In genomic region chr2:191263050-191263449, GRCh38 we compare ENCODE assay signal across 20 cellular contexts. TPM values are rescaled to one million over a fixed set of nuclear protein-coding genes. Genes with fewer than 3 reads are reported as not detected.
A peak's percentile ranks its signal among the peaks of the same experiment; 100 is the strongest.
DNase-seq lines count a peak whose midpoint lies in the region; FAIRE-seq and TF ChIP-seq lines count a peak whose summit lies in the region.
"Had no signal": no experiment of that assay in that cellular context is flagged by ENCODE, and none has a peak within 500 bp of the region (broad histone marks: within the 10 kb centered on the region; RNA-seq: fewer than 3 reads in every experiment).

No MANE protein-coding gene starts in this region.

- H3K27me3 Mint-ChIP-seq in astrocyte (ENCODE audit: low read depth, unreplicated experiment) (no peaks in the 10 kb centered on the region), CD14-positive monocyte (ENCODE audit: low read depth in 3 of 3) (peaks cover 0 to 2% (median 0%) of the 10 kb centered on the region in 3 donors)

- CTCF ChIA-PET in GM10248 (lab: Yijun Ruan, JAX), result no interaction called here

- H3K4me2 ChIP-seq in astrocyte (ENCODE audit: low read length) (peak overlapping the region; percentile 70), osteoblast (ENCODE audit: insufficient read depth, low read length) (peak overlapping the region; percentile 44)

- H3K27ac ChIP-seq in astrocyte (ENCODE audit: low read depth, low read length) (peak overlapping the region; percentile 87), left ventricle myocardium inferior (replicated peaks) (peak overlapping the region; percentile 45), osteoblast (ENCODE audit: low read depth, low read length) (peak overlapping the region; percentile 94)
- H3K27ac ChIP-seq: gastroesophageal sphincter, psoas muscle had no signal

- TF ChIP-seq CTCF in astrocyte (IDR thresholded peaks at IDR 0.05; ENCODE audit: insufficient read depth, low read depth, low read length) (no peak), left ventricle myocardium inferior (IDR thresholded peaks at IDR 0.05; ENCODE audit: borderline replicate concordance) (no peak), osteoblast (IDR thresholded peaks at IDR 0.05; ENCODE audit: extremely low read depth, low read depth, low read length) (no peak), CD14-positive monocyte (IDR thresholded peaks at IDR 0.05) (no peak), GM10248 (IDR thresholded peaks at IDR 0.05; ENCODE audit: control extremely low read depth, extremely low read depth, low read depth, missing control alignments) (no peak)

- H4K20me1 ChIP-seq in astrocyte (ENCODE audit: insufficient read depth, low read length), result peaks cover 57% of the 10 kb centered on the region
- peaks cover 31% of the 10 kb centered on the region for H4K20me1 ChIP-seq in osteoblast (ENCODE audit: insufficient read depth, low read length)

- H3K9me3 ChIP-seq in astrocyte (ENCODE audit: insufficient read depth, low read depth, low read length), result no peaks in the 10 kb centered on the region
- H3K9me3 ChIP-seq in left ventricle myocardium inferior (replicated peaks), result no peaks in the 10 kb centered on the region
- no peaks in the 10 kb centered on the region for H3K9me3 ChIP-seq in osteoblast (ENCODE audit: low read depth, low read length)
- H3K9me3 ChIP-seq: adrenal gland, gastroesophageal sphincter, psoas muscle had no signal

- H3K4me1 Mint-ChIP-seq in astrocyte (ENCODE audit: low read depth, unreplicated experiment), result peaks cover 58% of the 10 kb centered on the region
- H3K4me1 Mint-ChIP-seq in CD14-positive monocyte, result no peaks in the 10 kb centered on the region
- H3K4me1 Mint-ChIP-seq: CD8-positive, alpha-beta memory T cell; naive thymus-derived CD8-positive, alpha-beta T cell had no signal

- H3K27ac Mint-ChIP-seq in astrocyte (ENCODE audit: unreplicated experiment) (peak overlapping the region; percentile 48), CD14-positive monocyte (no peak overlapping the region)
- H3K27ac Mint-ChIP-seq: activated T-helper 2 cell treated with anti-CD3 and anti-CD28 coated beads, Interferon-gamma antibody, Interleukin-2, Interleukin-4, amounts not matched to agents 10 μg/mL and 5 μg/mL and 100 μg/mL, durations not matched to agents 14 hours and 24 hours and 36 hours; CD8-positive, alpha-beta memory T cell; naive thymus-derived CD8-positive, alpha-beta T cell had no signal

- H3K4me3 Mint-ChIP-seq in astrocyte (ENCODE audit: unreplicated experiment) (no peak overlapping the region), CD14-positive monocyte (no peak overlapping the region)
- H3K4me3 Mint-ChIP-seq: CD8-positive, alpha-beta memory T cell; naive thymus-derived CD8-positive, alpha-beta T cell had no signal

- H3K79me2 ChIP-seq in astrocyte (ENCODE audit: insufficient read depth, low read length) (peaks cover 84% of the 10 kb centered on the region), osteoblast (ENCODE audit: insufficient read depth, low read length) (peaks cover 83% of the 10 kb centered on the region)

- H3K9ac ChIP-seq in astrocyte (ENCODE audit: low read length), result peak overlapping the region; percentile 72

- H3K4me1 ChIP-seq in astrocyte (ENCODE audit: insufficient read depth, low read length) (peaks cover 46% of the 10 kb centered on the region), left ventricle myocardium inferior (peaks cover 66% of the 10 kb centered on the region), osteoblast (ENCODE audit: insufficient read depth, low read length) (peaks cover 70% of the 10 kb centered on the region)

- POLR2A ChIA-PET in GM10248 (lab: Yijun Ruan, JAX), result no interaction called here

- H3K4me3 ChIP-seq in astrocyte (ENCODE audit: insufficient read depth, low read depth, low read length) (peak overlapping the region; percentile 43), left ventricle myocardium inferior (peak overlapping the region; percentile 35), osteoblast (ENCODE audit: insufficient read depth, low read length) (peak overlapping the region; percentile 12)
- H3K4me3 ChIP-seq: adrenal gland, gastroesophageal sphincter, lung, psoas muscle had no signal

- H3K36me3 ChIP-seq in astrocyte (ENCODE audit: insufficient read depth, low read length) (no peaks in the 10 kb centered on the region), left ventricle myocardium inferior (no peaks in the 10 kb centered on the region), osteoblast (ENCODE audit: insufficient read depth, low read length) (peaks cover 3% of the 10 kb centered on the region)
- H3K36me3 ChIP-seq: adrenal gland, gastroesophageal sphincter had no signal

- H2AFZ ChIP-seq in astrocyte (ENCODE audit: low read depth, low read length) (no peak overlapping the region), osteoblast (ENCODE audit: low read length) (peak overlapping the region; percentile 17)

- FAIRE-seq in astrocyte (lab: Jason Lieb, UNC), result no peak
- FAIRE-seq: colon had no signal

- no peaks in the 10 kb centered on the region for H3K9me3 Mint-ChIP-seq in astrocyte (ENCODE audit: unreplicated experiment)
- H3K9me3 Mint-ChIP-seq in CD14-positive monocyte, result peaks cover 0 to 3% (median 0%) of the 10 kb centered on the region in 7 donors
- H3K9me3 Mint-ChIP-seq: activated T-helper 2 cell treated with anti-CD3 and anti-CD28 coated beads, Interferon-gamma antibody, Interleukin-2, Interleukin-4, amounts not matched to agents 10 μg/mL and 5 μg/mL and 100 μg/mL, durations not matched to agents 14 hours and 24 hours and 36 hours; CD8-positive, alpha-beta memory T cell; naive thymus-derived CD8-positive, alpha-beta T cell had no signal

- H3K36me3 Mint-ChIP-seq in astrocyte (ENCODE audit: low read depth, unreplicated experiment) (no peaks in the 10 kb centered on the region), CD14-positive monocyte (no peaks in the 10 kb centered on the region)
- H3K36me3 Mint-ChIP-seq: CD8-positive, alpha-beta memory T cell; naive thymus-derived CD8-positive, alpha-beta T cell had no signal

- H3K27me3 ChIP-seq in astrocyte (ENCODE audit: insufficient read depth, low read length) (no peaks in the 10 kb centered on the region), left ventricle myocardium inferior (ENCODE audit: low read depth) (no peaks in the 10 kb centered on the region), osteoblast (ENCODE audit: insufficient read depth, low read length) (no peaks in the 10 kb centered on the region)
- H3K27me3 ChIP-seq: adrenal gland, gastroesophageal sphincter had no signal

- intact Hi-C loops in left ventricle myocardium inferior (cut with micrococcal nuclease) (no loop called here), CD14-positive monocyte (cut with micrococcal nuclease) (no loop called here)

- DNase-seq in EL (peak; percentile 15), astrocyte (ENCODE audit: low read depth) (peak; percentile 16), left ventricle myocardium inferior (no peak), osteoblast (ENCODE audit: insufficient read length, low spot score, missing footprints) (no peak), CD14-positive monocyte (ENCODE audit: low spot score) (no peak), GM10248 (ENCODE audit: extremely low spot score) (no peak), NCI-H187 treated with DMSO at 0.1 percent for 48 hours (lab: John Stamatoyannopoulos, UW) (no peak)
- no peak for DNase-seq in stimulated activated CD4-positive, alpha-beta T cell treated with anti-CD3 and anti-CD28 coated beads, Interleukin-15, amount 100 ng/mL, for 24 hours
- DNase-seq: adrenal gland; CD8-positive, alpha-beta memory T cell; naive thymus-derived CD8-positive, alpha-beta T cell; NCI-H187; NCI-H446 treated with DMSO at 0.1 percent for 48 hours; psoas muscle; SIG-M5; stimulated activated naive CD4-positive, alpha-beta T cell treated with Interleukin-2 at 50 U/mL for 16 hours had no signal

RNA-seq across cellular contexts. Expression of gene MYO1B, which starts 17.8 kb away (rescaled TPM):
- total RNA-seq in astrocyte (95.7 TPM in 2 replicates), left ventricle myocardium inferior (16.2 TPM), osteoblast (229 and 246 TPM in 2 replicates)
- polyA plus RNA-seq in CD14-positive monocyte, result not detected

Comparison
In these comparisons a context has a peak if more than half of its experiments do, and no peak if none do; other contexts are left out.
1. DNase-seq: peak in EL (single experiment) and astrocyte (single experiment); none in left ventricle myocardium inferior (single experiment), osteoblast (single experiment), CD14-positive monocyte (single experiment), stimulated activated CD4-positive, alpha-beta T cell treated with anti-CD3 and anti-CD28 coated beads, Interleukin-15, amount 100 ng/mL, for 24 hours (single experiment), GM10248 (single experiment) and NCI-H187 treated with DMSO at 0.1 percent for 48 hours (single experiment).
2. Peak in every context shown above with its lines, with median percentiles within 50 percentile points of each other: H3K27ac ChIP-seq and H3K4me3 ChIP-seq.